Comparison of ENCODE assay signal across 14 cellular contexts in genomic region chr1:208497866-208498541, GRCh38.
"Had no signal": no experiment of that assay in that cellular context is flagged by ENCODE, and none has a peak within 500 bp of the region (broad histone marks: within the 10 kb centered on the region; RNA-seq: fewer than 3 reads in every experiment).

No MANE protein-coding gene starts in this region.

- H3K36me3 Mint-ChIP-seq: activated naive CD4-positive, alpha-beta T cell treated with anti-CD3 and anti-CD28 coated beads, Interleukin-2, amount 50 U/mL, for 72 hours had no signal

- H3K4me1 Mint-ChIP-seq: neural crest cell had no signal

- H3K27ac ChIP-seq: brain microvascular endothelial cell, esophagus muscularis mucosa, thyroid gland, uterus had no signal

- H3K9me3 Mint-ChIP-seq: neural crest cell; T-helper 2 cell treated with Interferon-gamma antibody and Interleukin-4, amounts not matched to agents 5 μg/mL and 100 μg/mL, for 36 hours had no signal

- H3K4me3 ChIP-seq: esophagus muscularis mucosa, thyroid gland, uterus had no signal

- H3K4me1 ChIP-seq: esophagus muscularis mucosa, uterus had no signal

- DNase-seq: activated CD4-positive, alpha-beta T cell treated with anti-CD3 and anti-CD28 coated beads, Interleukin-2, amount 50 U/mL, for 4 hours; activated effector memory CD4-positive, alpha-beta T cell treated with anti-CD3 and anti-CD28 coated beads, Interleukin-2, amount 50 U/mL, for 16 hours; activated T-cell treated with anti-CD3 and anti-CD28 coated beads, Interleukin-2, amount 50 U/mL, for 4 hours; amniotic stem cell; brain microvascular endothelial cell; left colon; retina; uterus had no signal

- H3K4me3 Mint-ChIP-seq: activated T-cell treated with anti-CD3 and anti-CD28 coated beads, Interleukin-2, amount 50 U/mL, for 4 hours; neural crest cell; T-helper 2 cell treated with Interferon-gamma antibody and Interleukin-4, amounts not matched to agents 5 μg/mL and 100 μg/mL, for 36 hours had no signal

- H3K9me3 ChIP-seq: esophagus muscularis mucosa, thyroid gland had no signal

- H3K36me3 ChIP-seq: brain microvascular endothelial cell, esophagus muscularis mucosa, thyroid gland, uterus had no signal

- ATAC-seq: activated CD4-positive, CD25-positive, alpha-beta regulatory T cell treated with anti-CD3 and anti-CD28 coated beads, Interleukin-2, amount 50 U/mL, for 24 hours; activated naive CD4-positive, alpha-beta T cell treated with anti-CD3 and anti-CD28 coated beads, Interleukin-2, amount 50 U/mL, for 72 hours; activated T-cell treated with anti-CD3 and anti-CD28 coated beads, Interleukin-2, amount 50 U/mL, for 4 hours; left colon had no signal

- H3K27ac Mint-ChIP-seq: activated naive CD4-positive, alpha-beta T cell treated with anti-CD3 and anti-CD28 coated beads, Interleukin-2, amount 50 U/mL, for 72 hours; T-helper 2 cell treated with Interferon-gamma antibody and Interleukin-4, amounts not matched to agents 5 μg/mL and 100 μg/mL, for 36 hours had no signal

- H3K27me3 ChIP-seq: brain microvascular endothelial cell, esophagus muscularis mucosa, thyroid gland, uterus had no signal
